ENCODE assay signal across 12 cellular contexts in genomic region chr3:125061170-125061569, GRCh38. TPM values are rescaled to one million over a fixed set of nuclear protein-coding genes. Genes with fewer than 3 reads are reported as not detected.
DNase-seq lines count a peak whose midpoint lies in the region; ATAC-seq, FAIRE-seq and TF ChIP-seq lines count a peak whose summit lies in the region.
"Had no signal": no experiment of that assay in that cellular context is flagged by ENCODE, and none has a peak within 500 bp of the region (broad histone marks: within the 10 kb centered on the region; RNA-seq: fewer than 3 reads in every experiment).

No MANE protein-coding gene starts in this region.

- H3K4me1 ChIP-seq in body of pancreas (peaks cover 48% of the 10 kb centered on the region), kidney (ENCODE audit: control insufficient read depth in 1 of 2, insufficient read depth in 1 of 2, low read depth in 1 of 2, low read length in 2 of 2) (peaks cover 3 to 15% of the 10 kb centered on the region in 2 donors), stomach smooth muscle (ENCODE audit: control insufficient read depth, insufficient read depth, low read length) (peaks cover 56% of the 10 kb centered on the region)

- TF ChIP-seq POLR2A in body of pancreas (IDR thresholded peaks at IDR 0.05), result no peak

- H3K9me3 ChIP-seq in body of pancreas (no peaks in the 10 kb centered on the region), kidney (ENCODE audit: control insufficient read depth in 1 of 2, low read length in 2 of 2) (no peaks in the 10 kb centered on the region), stomach smooth muscle (ENCODE audit: control insufficient read depth in 2 of 2, low read length in 2 of 2) (no peaks in the 10 kb centered on the region)

- H3K9ac ChIP-seq in kidney (ENCODE audit: low read length in 2 of 2) (no peak overlapping the region), stomach smooth muscle (ENCODE audit: low read length in 2 of 2) (peak overlapping the region in 1 of 2 donors; percentile 42)

- no peak for TF ChIP-seq CTCF in body of pancreas (IDR thresholded peaks at IDR 0.05)
- no peak for TF ChIP-seq CTCF in kidney (IDR thresholded peaks at IDR 0.05; ENCODE audit: borderline replicate concordance, extremely low read depth, insufficient read depth)

- ATAC-seq in body of pancreas (no peak), HG03159 (IDR thresholded peaks at IDR 0.05; ENCODE audit: unreplicated experiment) (no peak), GM21423 (IDR thresholded peaks at IDR 0.05; ENCODE audit: unreplicated experiment) (no peak), HG02623 (IDR thresholded peaks at IDR 0.05; ENCODE audit: unreplicated experiment) (no peak)

- no peak for FAIRE-seq in kidney (lab: Jason Lieb, UNC)

- 68 to 78% methylated on average over 4 of the region's 4 CpGs for WGBS in body of pancreas, 2 donors

- H3K27me3 ChIP-seq in body of pancreas (no peaks in the 10 kb centered on the region), stomach smooth muscle (ENCODE audit: control insufficient read depth in 1 of 2, insufficient read depth in 2 of 2, low read length in 2 of 2) (no peaks in the 10 kb centered on the region)
- H3K27me3 ChIP-seq: brain microvascular endothelial cell had no signal

- no peak overlapping the region for H3K4me3 ChIP-seq in body of pancreas
- H3K4me3 ChIP-seq in kidney (ENCODE audit: low read length in 2 of 2), result no peak overlapping the region
- peak overlapping the region in 1 of 2 donors; percentile 61 for H3K4me3 ChIP-seq in stomach smooth muscle (ENCODE audit: low read length in 2 of 2)

- H3K27ac ChIP-seq in body of pancreas (peak overlapping the region in 3 of 4 donors; percentile 17 to 58 (median 32)), kidney (ENCODE audit: low read depth in 2 of 2, low read length in 2 of 2) (peak overlapping the region; percentile 1 to 71), stomach smooth muscle (ENCODE audit: low read length) (peak overlapping the region; percentile 83)
- H3K27ac ChIP-seq: brain microvascular endothelial cell had no signal

- intact Hi-C loops in body of pancreas (cut with DNase I) (no loop called here), kidney (cut with DNase I) (no loop called here)

- H3K36me3 ChIP-seq in body of pancreas (replicated peaks in 1 of 2; ENCODE audit: insufficient read depth in 1 of 2, low read depth in 2 of 2) (no peaks in the 10 kb centered on the region), kidney (ENCODE audit: control insufficient read depth in 1 of 2, insufficient read depth in 2 of 2, low read length in 2 of 2) (no peaks in the 10 kb centered on the region), stomach smooth muscle (ENCODE audit: control insufficient read depth in 2 of 2, insufficient read depth in 2 of 2, low read length in 2 of 2) (no peaks in the 10 kb centered on the region)
- H3K36me3 ChIP-seq: brain microvascular endothelial cell had no signal

- DNase-seq in GM04504 (ENCODE audit: low read depth), result peak; percentile 62
- DNase-seq in body of pancreas, result peak in 2 of 4 donors; percentile 19 to 39
- DNase-seq in kidney, result no peak
- no peak for DNase-seq in glomerular visceral epithelial cell (ENCODE audit: extremely low spot score)
- DNase-seq: brain microvascular endothelial cell, hypothalamus, NCI-H774, T-helper 2 cell had no signal

RNA-seq across cellular contexts. Expression of gene HEG1, which starts 5.4 kb away (rescaled TPM):
- total RNA-seq in body of pancreas, result 10 to 100 TPM; 45.7 to 46.1 TPM
- total RNA-seq in kidney, result 96.3 TPM
- polyA plus RNA-seq in kidney (ENCODE audit: insufficient read depth, low read depth, low replicate concordance), result 10.3 TPM

Comparison
In these comparisons a context has a peak if more than half of its experiments do, and no peak if none do; other contexts are left out.
1. H3K27ac ChIP-seq: peak in every context shown above with its lines; median percentile 83 in stomach smooth muscle; 36 in kidney; 32 in body of pancreas.